Comparison of ENCODE assay signal across 9 cellular contexts in the genomic region with DNA sequence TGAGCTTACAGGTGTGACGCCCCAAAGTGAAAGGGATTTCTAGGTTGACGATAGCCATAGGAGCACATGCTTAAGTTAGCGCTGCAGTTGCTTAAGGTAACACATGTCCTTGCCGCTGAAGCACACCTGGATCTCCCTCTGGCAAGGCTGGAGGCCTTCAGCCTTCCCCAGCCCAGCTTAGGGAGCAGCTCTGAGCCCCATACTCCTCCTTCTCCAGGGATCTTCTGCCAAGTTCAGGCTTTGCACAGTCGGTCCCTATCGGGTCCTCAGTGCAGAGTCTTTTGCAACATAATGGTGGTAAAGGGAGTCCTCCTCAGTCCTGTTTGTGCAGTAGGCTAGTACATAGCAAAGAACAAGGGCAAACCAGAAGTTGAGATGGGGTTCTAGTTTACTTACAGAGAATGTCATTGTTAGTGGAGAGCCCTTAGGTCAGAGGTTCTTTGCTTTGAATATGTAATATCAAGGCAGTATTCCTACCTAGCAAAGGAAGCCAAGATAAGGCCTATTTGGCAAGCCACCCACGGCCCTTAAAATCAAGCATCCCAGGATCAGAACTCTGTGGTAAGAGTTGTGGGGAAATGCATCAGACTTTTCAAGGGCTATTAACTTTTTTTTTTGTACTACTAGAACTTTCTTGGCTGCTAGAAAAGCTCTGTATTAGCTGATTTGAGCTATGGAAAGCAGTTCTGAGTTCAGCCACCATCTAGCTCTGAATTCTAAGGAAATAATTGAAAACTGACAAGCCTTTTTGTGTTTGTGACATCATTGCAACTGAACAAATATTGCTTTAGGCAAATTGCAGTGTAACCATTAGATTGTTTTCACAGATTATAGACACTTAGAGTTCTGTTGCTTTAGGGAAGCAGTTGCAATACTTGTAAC. TPM values are rescaled to one million over a fixed set of nuclear protein-coding genes. Genes with fewer than 3 reads are reported as not detected.
DNase-seq lines count a peak whose midpoint lies in the region; ATAC-seq, FAIRE-seq and TF ChIP-seq lines count a peak whose summit lies in the region.
"Had no signal": no experiment of that assay in that cellular context is flagged by ENCODE, and none has a peak within 500 bp of the region (broad histone marks: within the 10 kb centered on the region; RNA-seq: fewer than 3 reads in every experiment).

No MANE protein-coding gene starts in this region.

- peak overlapping the region; percentile 73 for H3K4me3 Mint-ChIP-seq in WTC11

- ATAC-seq in WTC11, result peak; percentile 2; the same call in 1 of the 2 replicates

- DNase-seq in HFF-Myc (ENCODE audit: extremely low read depth, low read depth), result no peak
- no peak for DNase-seq in WTC11 (ENCODE audit: low spot score)
- peak; percentile 76 for DNase-seq in fibroblast of pulmonary artery (ENCODE audit: low read depth)
- DNase-seq in retina, result peak; percentile 22
- DNase-seq in D721Med (ENCODE audit: insufficient read length, low spot score), result no peak
- DNase-seq in NCI-H1092 (lab: John Stamatoyannopoulos, UW), result no peak
- DNase-seq in BE2C, result no peak
- DNase-seq in SHP77 (lab: John Stamatoyannopoulos, UW), result no peak
- DNase-seq: GOT3 had no signal

- H3K27ac Mint-ChIP-seq in WTC11, result no peak overlapping the region

- peak overlapping the region; percentile 62 for H3K4me3 ChIP-seq in HFF-Myc (replicated peaks; ENCODE audit: low read depth, low read length)
- H3K4me3 ChIP-seq in fibroblast of pulmonary artery (replicated peaks; ENCODE audit: low read depth, low read length), result peak overlapping the region; percentile 80
- no peak overlapping the region for H3K4me3 ChIP-seq in BE2C (ENCODE audit: low read depth, low read length)

- peaks cover 60% of the 10 kb centered on the region for H3K27me3 Mint-ChIP-seq in WTC11 (ENCODE audit: low read depth)

- H3K27me3 ChIP-seq in BE2C, result peaks cover 47% of the 10 kb centered on the region

- H3K9me3 Mint-ChIP-seq in WTC11, result no peaks in the 10 kb centered on the region

- H3K36me3 Mint-ChIP-seq in WTC11, result no peaks in the 10 kb centered on the region

- TF ChIP-seq CTCF in HFF-Myc (IDR thresholded peaks at IDR 0.05; ENCODE audit: low read depth, low read length, missing control alignments) (no peak), WTC11 (IDR thresholded peaks at IDR 0.05) (no peak), fibroblast of pulmonary artery (IDR thresholded peaks at IDR 0.05; ENCODE audit: low read length, missing control alignments) (no peak), D721Med (IDR thresholded peaks at IDR 0.05; ENCODE audit: insufficient read depth, missing control alignments) (no peak), BE2C (IDR thresholded peaks at IDR 0.05; ENCODE audit: low read depth, low read length) (no peak)

- FAIRE-seq in D721Med (lab: Jason Lieb, UNC), result no peak

- H3K4me1 Mint-ChIP-seq in WTC11, result peaks cover 36% of the 10 kb centered on the region

- CTCF ChIA-PET in WTC11 (lab: Charles Lee), result interaction anchor here (1.0 to 4.6 kb wide), 6 partner anchors 11 to 187 kb away, joined by 4 to 24 read pairs (median 5); no protein-coding TSS in a partner anchor

- no peaks in the 10 kb centered on the region for H3K36me3 ChIP-seq in BE2C

- H3K9me3 ChIP-seq in BE2C, result no peaks in the 10 kb centered on the region

- POLR2A ChIA-PET in WTC11 (lab: Charles Lee), result no interaction called here

- H3K4me1 ChIP-seq in BE2C, result no peaks in the 10 kb centered on the region

TF ChIP-seq in WTC11, 78 proteins besides CTCF, POLR2A, EP300 and RAD21 (continues in another document):
- TF ChIP-seq, protein P1, sequence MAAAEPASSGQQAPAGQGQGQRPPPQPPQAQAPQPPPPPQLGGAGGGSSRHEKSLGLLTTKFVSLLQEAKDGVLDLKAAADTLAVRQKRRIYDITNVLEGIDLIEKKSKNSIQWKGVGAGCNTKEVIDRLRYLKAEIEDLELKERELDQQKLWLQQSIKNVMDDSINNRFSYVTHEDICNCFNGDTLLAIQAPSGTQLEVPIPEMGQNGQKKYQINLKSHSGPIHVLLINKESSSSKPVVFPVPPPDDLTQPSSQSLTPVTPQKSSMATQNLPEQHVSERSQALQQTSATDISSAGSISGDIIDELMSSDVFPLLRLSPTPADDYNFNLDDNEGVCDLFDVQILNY (CRISPR knock-in tag; IDR thresholded peaks at IDR 0.05), result no peak
- no peak for TF ChIP-seq JAZF1 (CRISPR knock-in tag; IDR thresholded peaks at IDR 0.05)
- TF ChIP-seq, protein P2, sequence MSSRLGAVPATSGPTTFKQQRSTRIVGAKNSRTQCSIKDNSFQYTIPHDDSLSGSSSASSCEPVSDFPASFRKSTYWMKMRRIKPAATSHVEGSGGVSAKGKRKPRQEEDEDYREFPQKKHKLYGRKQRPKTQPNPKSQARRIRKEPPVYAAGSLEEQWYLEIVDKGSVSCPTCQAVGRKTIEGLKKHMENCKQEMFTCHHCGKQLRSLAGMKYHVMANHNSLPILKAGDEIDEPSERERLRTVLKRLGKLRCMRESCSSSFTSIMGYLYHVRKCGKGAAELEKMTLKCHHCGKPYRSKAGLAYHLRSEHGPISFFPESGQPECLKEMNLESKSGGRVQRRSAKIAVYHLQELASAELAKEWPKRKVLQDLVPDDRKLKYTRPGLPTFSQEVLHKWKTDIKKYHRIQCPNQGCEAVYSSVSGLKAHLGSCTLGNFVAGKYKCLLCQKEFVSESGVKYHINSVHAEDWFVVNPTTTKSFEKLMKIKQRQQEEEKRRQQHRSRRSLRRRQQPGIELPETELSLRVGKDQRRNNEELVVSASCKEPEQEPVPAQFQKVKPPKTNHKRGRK (CRISPR knock-in tag; IDR thresholded peaks at IDR 0.05; ENCODE audit: borderline replicate concordance), result no peak
- TF ChIP-seq ETV6 (CRISPR knock-in tag; IDR thresholded peaks at IDR 0.05), result no peak
- TF ChIP-seq NFYB (CRISPR knock-in tag; conservative IDR thresholded peaks at IDR 0.05; ENCODE audit: low read depth), result no peak
- TF ChIP-seq, protein P3, sequence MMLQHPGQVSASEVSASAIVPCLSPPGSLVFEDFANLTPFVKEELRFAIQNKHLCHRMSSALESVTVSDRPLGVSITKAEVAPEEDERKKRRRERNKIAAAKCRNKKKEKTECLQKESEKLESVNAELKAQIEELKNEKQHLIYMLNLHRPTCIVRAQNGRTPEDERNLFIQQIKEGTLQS (CRISPR knock-in tag; conservative IDR thresholded peaks at IDR 0.05), result no peak
- no peak for TF ChIP-seq JUN (CRISPR knock-in tag; IDR thresholded peaks at IDR 0.05)
- TF ChIP-seq, protein P4, sequence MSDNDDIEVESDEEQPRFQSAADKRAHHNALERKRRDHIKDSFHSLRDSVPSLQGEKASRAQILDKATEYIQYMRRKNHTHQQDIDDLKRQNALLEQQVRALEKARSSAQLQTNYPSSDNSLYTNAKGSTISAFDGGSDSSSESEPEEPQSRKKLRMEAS (CRISPR knock-in tag; IDR thresholded peaks at IDR 0.05), result no peak
- no peak for TF ChIP-seq ELF4 (CRISPR knock-in tag; IDR thresholded peaks at IDR 0.05; ENCODE audit: low read depth)
- TF ChIP-seq ESRRA (CRISPR knock-in tag; IDR thresholded peaks at IDR 0.05; ENCODE audit: borderline replicate concordance), result no peak
- no peak for TF ChIP-seq GTF2I (CRISPR knock-in tag; conservative IDR thresholded peaks at IDR 0.05)
- TF ChIP-seq, protein P5, sequence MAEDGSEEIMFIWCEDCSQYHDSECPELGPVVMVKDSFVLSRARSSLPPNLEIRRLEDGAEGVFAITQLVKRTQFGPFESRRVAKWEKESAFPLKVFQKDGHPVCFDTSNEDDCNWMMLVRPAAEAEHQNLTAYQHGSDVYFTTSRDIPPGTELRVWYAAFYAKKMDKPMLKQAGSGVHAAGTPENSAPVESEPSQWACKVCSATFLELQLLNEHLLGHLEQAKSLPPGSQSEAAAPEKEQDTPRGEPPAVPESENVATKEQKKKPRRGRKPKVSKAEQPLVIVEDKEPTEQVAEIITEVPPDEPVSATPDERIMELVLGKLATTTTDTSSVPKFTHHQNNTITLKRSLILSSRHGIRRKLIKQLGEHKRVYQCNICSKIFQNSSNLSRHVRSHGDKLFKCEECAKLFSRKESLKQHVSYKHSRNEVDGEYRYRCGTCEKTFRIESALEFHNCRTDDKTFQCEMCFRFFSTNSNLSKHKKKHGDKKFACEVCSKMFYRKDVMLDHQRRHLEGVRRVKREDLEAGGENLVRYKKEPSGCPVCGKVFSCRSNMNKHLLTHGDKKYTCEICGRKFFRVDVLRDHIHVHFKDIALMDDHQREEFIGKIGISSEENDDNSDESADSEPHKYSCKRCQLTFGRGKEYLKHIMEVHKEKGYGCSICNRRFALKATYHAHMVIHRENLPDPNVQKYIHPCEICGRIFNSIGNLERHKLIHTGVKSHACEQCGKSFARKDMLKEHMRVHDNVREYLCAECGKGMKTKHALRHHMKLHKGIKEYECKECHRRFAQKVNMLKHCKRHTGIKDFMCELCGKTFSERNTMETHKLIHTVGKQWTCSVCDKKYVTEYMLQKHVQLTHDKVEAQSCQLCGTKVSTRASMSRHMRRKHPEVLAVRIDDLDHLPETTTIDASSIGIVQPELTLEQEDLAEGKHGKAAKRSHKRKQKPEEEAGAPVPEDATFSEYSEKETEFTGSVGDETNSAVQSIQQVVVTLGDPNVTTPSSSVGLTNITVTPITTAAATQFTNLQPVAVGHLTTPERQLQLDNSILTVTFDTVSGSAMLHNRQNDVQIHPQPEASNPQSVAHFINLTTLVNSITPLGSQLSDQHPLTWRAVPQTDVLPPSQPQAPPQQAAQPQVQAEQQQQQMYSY (CRISPR knock-in tag; IDR thresholded peaks at IDR 0.05), result no peak
- TF ChIP-seq, protein P6, sequence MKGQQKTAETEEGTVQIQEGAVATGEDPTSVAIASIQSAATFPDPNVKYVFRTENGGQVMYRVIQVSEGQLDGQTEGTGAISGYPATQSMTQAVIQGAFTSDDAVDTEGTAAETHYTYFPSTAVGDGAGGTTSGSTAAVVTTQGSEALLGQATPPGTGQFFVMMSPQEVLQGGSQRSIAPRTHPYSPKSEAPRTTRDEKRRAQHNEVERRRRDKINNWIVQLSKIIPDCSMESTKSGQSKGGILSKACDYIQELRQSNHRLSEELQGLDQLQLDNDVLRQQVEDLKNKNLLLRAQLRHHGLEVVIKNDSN (CRISPR knock-in tag; IDR thresholded peaks at IDR 0.05), result no peak
- TF ChIP-seq KAT7 (CRISPR knock-in tag; IDR thresholded peaks at IDR 0.05; ENCODE audit: borderline replicate concordance), result no peak
- TF ChIP-seq NR2C2 (CRISPR knock-in tag; IDR thresholded peaks at IDR 0.05), result no peak
- TF ChIP-seq HMGA2 (CRISPR knock-in tag; IDR thresholded peaks at IDR 0.05), result no peak
- no peak for TF ChIP-seq ZNF416 (CRISPR knock-in tag; IDR thresholded peaks at IDR 0.05)

RNA-seq across cellular contexts. Expression of a gene that starts 1.4 kb away (rescaled TPM):
- 2.3 to 3.6 TPM (median 3.1 TPM) in 3 replicates for total RNA-seq in WTC11 (2021)
- polyA plus RNA-seq in BE2C (2012; ENCODE audit: insufficient read depth, insufficient read length, low read depth), result not detected

RNA-seq across cellular contexts. Expression of a gene that starts 21.1 kb away (rescaled TPM):
- 28.0 to 38.7 TPM (median 29.5 TPM) in 3 replicates for total RNA-seq in WTC11 (2021)
- 23.1 TPM for polyA plus RNA-seq in BE2C (2012; ENCODE audit: insufficient read depth, insufficient read length, low read depth)

Comparison
In these comparisons a context has a peak if more than half of its experiments do, and no peak if none do; other contexts are left out.
1. DNase-seq: peak in fibroblast of pulmonary artery (single experiment) and retina (single experiment); none in HFF-Myc (single experiment), WTC11 (single experiment), D721Med (single experiment), NCI-H1092 (single experiment), BE2C (single experiment) and SHP77 (0 of 2).